ENCODE assay signal across 9 cellular contexts in the genomic region with DNA sequence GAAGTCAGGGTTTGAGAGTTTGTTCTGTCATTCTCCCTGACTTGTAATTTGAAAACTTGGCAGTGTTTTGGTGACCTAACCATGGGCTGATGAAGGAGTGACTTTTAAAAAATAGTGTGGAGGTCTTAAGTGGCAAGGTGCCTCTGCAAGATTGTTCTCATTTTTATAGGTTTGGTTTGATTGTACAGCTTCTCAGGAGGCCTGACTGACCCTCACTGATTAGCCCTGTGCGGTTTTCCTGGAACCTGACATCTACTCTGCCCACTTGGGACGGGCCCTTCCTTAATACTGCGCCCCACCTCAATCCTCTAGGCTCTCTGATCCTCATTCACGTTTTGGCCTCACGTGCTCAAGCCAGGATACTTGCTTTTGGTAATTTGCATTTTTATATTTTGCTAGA. TPM values are rescaled to one million over a fixed set of nuclear protein-coding genes. Genes with fewer than 3 reads are reported as not detected.
DNase-seq lines count a peak whose midpoint lies in the region; ATAC-seq and FAIRE-seq lines count a peak whose summit lies in the region.
"Had no signal": no experiment of that assay in that cellular context is flagged by ENCODE, and none has a peak within 500 bp of the region (broad histone marks: within the 10 kb centered on the region; RNA-seq: fewer than 3 reads in every experiment).

No MANE protein-coding gene starts in this region.

- POLR2A ChIA-PET in CD8-positive, alpha-beta memory T cell (lab: Charles Lee), result no interaction called here
- POLR2A ChIA-PET in naive thymus-derived CD4-positive, alpha-beta T cell (lab: Charles Lee), result interaction anchor here (0.9 to 2.2 kb wide), 3 partner anchors 10 to 110 kb away, joined by 3 to 13 read pairs (median 9); partner anchors contain the start of genes NKIRAS1 and RPL15

- H3K27me3 ChIP-seq in CD8-positive, alpha-beta memory T cell (ENCODE audit: insufficient read depth, low read length, poor library complexity, severe bottlenecking), result no peaks in the 10 kb centered on the region
- no peaks in the 10 kb centered on the region for H3K27me3 ChIP-seq in HUES6 (ENCODE audit: control insufficient read depth, insufficient read depth, low read length)
- no peaks in the 10 kb centered on the region for H3K27me3 ChIP-seq in naive thymus-derived CD4-positive, alpha-beta T cell (ENCODE audit: control insufficient read depth in 2 of 2, insufficient read depth in 2 of 2, low read length in 2 of 2)
- H3K27me3 ChIP-seq in aorta (ENCODE audit: control insufficient read depth in 1 of 2, insufficient read depth in 2 of 2, low read length in 1 of 2), result no peaks in the 10 kb centered on the region

- no peak for FAIRE-seq in HTR-8/SVneo (lab: Jason Lieb, UNC)
- FAIRE-seq: endometrium had no signal

- H3K27ac ChIP-seq in CD8-positive, alpha-beta memory T cell (ENCODE audit: low read depth, low read length), result no peak overlapping the region
- H3K27ac ChIP-seq in HUES6 (ENCODE audit: low read depth, low read length), result no peak overlapping the region
- H3K27ac ChIP-seq in naive thymus-derived CD4-positive, alpha-beta T cell (ENCODE audit: low read depth, low read length), result peak overlapping the region; percentile 77
- no peak overlapping the region for H3K27ac ChIP-seq in aorta (ENCODE audit: low read depth in 1 of 2, low read length in 2 of 2)

- peak overlapping the region in 6 of 7 donors; percentile 53 to 99 (median 97) for H3K4me3 Mint-ChIP-seq in CD8-positive, alpha-beta memory T cell
- peak overlapping the region; percentile 26 for H3K4me3 Mint-ChIP-seq in activated T-helper 2 cell treated with anti-CD3 and anti-CD28 coated beads, Interferon-gamma antibody, Interleukin-2, Interleukin-4, amounts not matched to agents 10 μg/mL and 5 μg/mL and 100 μg/mL, durations not matched to agents 14 hours and 24 hours and 36 hours (ENCODE audit: low read depth)
- peak overlapping the region; percentile 37 to 100 (median 94) for H3K4me3 Mint-ChIP-seq in naive thymus-derived CD4-positive, alpha-beta T cell

- intact Hi-C loops in activated T-helper 2 cell treated with anti-CD3 and anti-CD28 coated beads, Interferon-gamma antibody, Interleukin-2, Interleukin-4, amounts not matched to agents 10 μg/mL and 5 μg/mL and 100 μg/mL, durations not matched to agents 14 hours and 24 hours and 36 hours (cut with micrococcal nuclease), result loop anchor here (5.0 to 10.0 kb wide), 2 partner anchors 604 to 879 kb away; partner anchors contain the start of gene UBE2E2
- intact Hi-C loops in naive thymus-derived CD4-positive, alpha-beta T cell (cut with micrococcal nuclease), result loop anchor here in 1 of 2 donors (5.0 kb wide), 2 partner anchors 1854 to 1984 kb away; partner anchors contain the start of genes OXSM and TOP2B
- intact Hi-C loops in aorta (cut with DNase I), result loop anchor here (10.0 kb wide), 3 partner anchors 194 to 614 kb away; partner anchors contain the start of gene UBE2E2 (in 1 of the 2)

- peaks cover 61 to 71% (median 69%) of the 10 kb centered on the region in 3 donors for H3K4me1 Mint-ChIP-seq in CD8-positive, alpha-beta memory T cell
- H3K4me1 Mint-ChIP-seq in activated T-helper 2 cell treated with anti-CD3 and anti-CD28 coated beads, Interferon-gamma antibody, Interleukin-2, Interleukin-4, amounts not matched to agents 10 μg/mL and 5 μg/mL and 100 μg/mL, durations not matched to agents 14 hours and 24 hours and 36 hours (ENCODE audit: low read depth), result peaks cover 56% of the 10 kb centered on the region
- H3K4me1 Mint-ChIP-seq in naive thymus-derived CD4-positive, alpha-beta T cell, result peaks cover 49 to 71% (median 64%) of the 10 kb centered on the region in 7 donors

- no peak overlapping the region for H3K9ac ChIP-seq in HUES6 (ENCODE audit: low read length)

- CTCF ChIA-PET in CD8-positive, alpha-beta memory T cell (lab: Charles Lee), result no interaction called here
- CTCF ChIA-PET in naive thymus-derived CD4-positive, alpha-beta T cell (lab: Charles Lee), result no interaction called here

- no peak overlapping the region for H3K4me3 ChIP-seq in CD8-positive, alpha-beta memory T cell (ENCODE audit: low read length)
- H3K4me3 ChIP-seq in HUES6 (ENCODE audit: low read depth, low read length) (peak overlapping the region; percentile 13), aorta (ENCODE audit: low read length in 2 of 2) (no peak overlapping the region)
- no peak overlapping the region for H3K4me3 ChIP-seq in naive thymus-derived CD4-positive, alpha-beta T cell (ENCODE audit: low read length)

- H3K36me3 Mint-ChIP-seq in CD8-positive, alpha-beta memory T cell, result peaks cover 0 to 26% (median 10%) of the 10 kb centered on the region in 3 donors
- H3K36me3 Mint-ChIP-seq in activated T-helper 2 cell treated with anti-CD3 and anti-CD28 coated beads, Interferon-gamma antibody, Interleukin-2, Interleukin-4, amounts not matched to agents 10 μg/mL and 5 μg/mL and 100 μg/mL, durations not matched to agents 14 hours and 24 hours and 36 hours (ENCODE audit: low read depth), result peaks cover 56% of the 10 kb centered on the region
- H3K36me3 Mint-ChIP-seq in naive thymus-derived CD4-positive, alpha-beta T cell, result peaks cover 0 to 30% (median 6%) of the 10 kb centered on the region in 5 donors

- peak overlapping the region; percentile 86 to 99 (median 94) for H3K27ac Mint-ChIP-seq in CD8-positive, alpha-beta memory T cell
- H3K27ac Mint-ChIP-seq in activated T-helper 2 cell treated with anti-CD3 and anti-CD28 coated beads, Interferon-gamma antibody, Interleukin-2, Interleukin-4, amounts not matched to agents 10 μg/mL and 5 μg/mL and 100 μg/mL, durations not matched to agents 14 hours and 24 hours and 36 hours, result no peak overlapping the region
- H3K27ac Mint-ChIP-seq in naive thymus-derived CD4-positive, alpha-beta T cell, result peak overlapping the region; percentile 26 to 99 (median 93)

- no peak for DNase-seq in CD8-positive, alpha-beta memory T cell
- no peak for DNase-seq in activated T-helper 2 cell treated with anti-CD3 and anti-CD28 coated beads, Interferon-gamma antibody, Interleukin-2, Interleukin-4, amounts not matched to agents 10 μg/mL and 5 μg/mL and 100 μg/mL, durations not matched to agents 14 hours and 24 hours and 36 hours (ENCODE audit: low spot score)
- DNase-seq in naive thymus-derived CD4-positive, alpha-beta T cell, result no peak
- DNase-seq in LoVo (ENCODE audit: low spot score), result no peak
- DNase-seq in HTR-8/SVneo (ENCODE audit: insufficient read length, low spot score), result no peak
- no peak for DNase-seq in aorta
- no peak for DNase-seq in NCI-H2227 (lab: John Stamatoyannopoulos, UW; ENCODE audit: unreplicated experiment)

- 73 to 79% methylated on average over 5 of the region's 5 CpGs for WGBS in aorta, 2 donors

- H3K4me1 ChIP-seq in CD8-positive, alpha-beta memory T cell (ENCODE audit: insufficient read depth, low read length), result peaks cover 45% of the 10 kb centered on the region
- H3K4me1 ChIP-seq in HUES6 (ENCODE audit: control insufficient read depth, insufficient read depth, low read length), result peaks cover 47% of the 10 kb centered on the region
- peaks cover 24 to 26% of the 10 kb centered on the region in 2 donors for H3K4me1 ChIP-seq in naive thymus-derived CD4-positive, alpha-beta T cell (ENCODE audit: control insufficient read depth in 2 of 2, insufficient read depth in 2 of 2, low read length in 2 of 2)
- H3K4me1 ChIP-seq in aorta (ENCODE audit: control insufficient read depth in 1 of 2, insufficient read depth in 2 of 2, low read length in 2 of 2), result no peaks in the 10 kb centered on the region

- no peaks in the 10 kb centered on the region for H3K36me3 ChIP-seq in CD8-positive, alpha-beta memory T cell (ENCODE audit: insufficient read depth, low read length)
- H3K36me3 ChIP-seq in HUES6 (ENCODE audit: control insufficient read depth, insufficient read depth, low read length), result peaks cover 8% of the 10 kb centered on the region; the same call in 1 of the 2 replicates
- H3K36me3 ChIP-seq in naive thymus-derived CD4-positive, alpha-beta T cell (ENCODE audit: control insufficient read depth in 2 of 3, insufficient read depth in 3 of 3, low read length in 3 of 3), result peaks cover 0 to 3% (median 0%) of the 10 kb centered on the region in 3 experiments
- H3K36me3 ChIP-seq in aorta (ENCODE audit: control insufficient read depth in 1 of 2, insufficient read depth in 2 of 2, low read length in 1 of 2), result no peaks in the 10 kb centered on the region

- H3K9me3 Mint-ChIP-seq in CD8-positive, alpha-beta memory T cell, result no peaks in the 10 kb centered on the region
- no peaks in the 10 kb centered on the region for H3K9me3 Mint-ChIP-seq in activated T-helper 2 cell treated with anti-CD3 and anti-CD28 coated beads, Interferon-gamma antibody, Interleukin-2, Interleukin-4, amounts not matched to agents 10 μg/mL and 5 μg/mL and 100 μg/mL, durations not matched to agents 14 hours and 24 hours and 36 hours
- peaks cover 0 to 2% (median 0%) of the 10 kb centered on the region in 11 donors for H3K9me3 Mint-ChIP-seq in naive thymus-derived CD4-positive, alpha-beta T cell

- H3K9me3 ChIP-seq in CD8-positive, alpha-beta memory T cell (ENCODE audit: low read length), result no peaks in the 10 kb centered on the region
- H3K9me3 ChIP-seq in HUES6 (ENCODE audit: control insufficient read depth, insufficient read depth, low read depth, low read length) (no peaks in the 10 kb centered on the region), aorta (ENCODE audit: control insufficient read depth, low read length) (no peaks in the 10 kb centered on the region)
- no peaks in the 10 kb centered on the region for H3K9me3 ChIP-seq in naive thymus-derived CD4-positive, alpha-beta T cell (ENCODE audit: control insufficient read depth in 2 of 3, low read length in 3 of 3)

- H3K27me3 Mint-ChIP-seq in CD8-positive, alpha-beta memory T cell, result no peaks in the 10 kb centered on the region
- H3K27me3 Mint-ChIP-seq in activated T-helper 2 cell treated with anti-CD3 and anti-CD28 coated beads, Interferon-gamma antibody, Interleukin-2, Interleukin-4, amounts not matched to agents 10 μg/mL and 5 μg/mL and 100 μg/mL, durations not matched to agents 14 hours and 24 hours and 36 hours (ENCODE audit: low read depth), result peaks cover 14% of the 10 kb centered on the region
- peaks cover 0 to 14% (median 0%) of the 10 kb centered on the region in 5 donors for H3K27me3 Mint-ChIP-seq in naive thymus-derived CD4-positive, alpha-beta T cell

- ATAC-seq in naive thymus-derived CD4-positive, alpha-beta T cell, result no peak
- ATAC-seq in aorta (ENCODE audit: low FRiP score), result no peak

RNA-seq across cellular contexts. Expression of gene UBE2E1, which starts 2.8 kb away (rescaled TPM):
- 10 to 100 TPM; 50.1 to 50.7 TPM for total RNA-seq in CD8-positive, alpha-beta memory T cell
- polyA plus RNA-seq in CD8-positive, alpha-beta memory T cell, result 8.1 TPM
- 63.9 and 70.2 TPM in 2 replicates for total RNA-seq in activated T-helper 2 cell treated with anti-CD3 and anti-CD28 coated beads, Interferon-gamma antibody, Interleukin-2, Interleukin-4, amounts not matched to agents 10 μg/mL and 5 μg/mL and 100 μg/mL, durations not matched to agents 14 hours and 24 hours and 36 hours
- 10 to 100 TPM; 59.0 to 80.0 (median 69.2) TPM for total RNA-seq in naive thymus-derived CD4-positive, alpha-beta T cell
- polyA plus RNA-seq in naive thymus-derived CD4-positive, alpha-beta T cell, result 10 to 100 TPM in 1 of 2 donors, 1 to 10 TPM in 1; 5.2 to 22.1 TPM
- total RNA-seq in aorta, result 10 to 100 TPM; 87.2 to 96.8 TPM
- polyA plus RNA-seq in aorta, result 100 to 1,000 TPM in 1 of 2 donors, 10 to 100 TPM in 1; 62.2 to 128 TPM

Comparison
In these comparisons a context has a peak if more than half of its experiments do, and no peak if none do; other contexts are left out.
1. H3K4me3 Mint-ChIP-seq: peak in every context shown above with its lines; median percentile 97 in CD8-positive, alpha-beta memory T cell; 94 in naive thymus-derived CD4-positive, alpha-beta T cell; 26 in activated T-helper 2 cell treated with anti-CD3 and anti-CD28 coated beads, Interferon-gamma antibody, Interleukin-2, Interleukin-4, amounts not matched to agents 10 μg/mL and 5 μg/mL and 100 μg/mL, durations not matched to agents 14 hours and 24 hours and 36 hours.